ENCODE assay signal across 21 cellular contexts in the genomic region with DNA sequence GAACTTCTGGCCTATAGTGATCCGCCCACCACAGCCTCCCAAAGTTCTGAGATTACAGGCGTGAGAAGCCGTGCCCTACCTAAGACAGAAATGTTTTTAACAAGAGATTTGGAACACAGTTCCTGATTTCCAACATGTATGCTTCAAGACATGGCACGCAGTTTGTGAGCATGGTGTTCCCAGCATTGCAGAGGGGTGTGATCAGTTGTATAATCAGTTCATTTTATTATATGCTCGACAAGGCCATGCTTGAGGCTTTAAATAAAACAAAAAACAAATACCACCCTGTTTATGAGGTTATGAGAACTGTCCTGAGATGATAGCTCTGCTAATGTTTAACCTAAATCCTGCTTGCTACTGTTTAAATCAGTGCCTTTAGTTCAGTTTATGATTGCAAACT.
DNase-seq lines count a peak whose midpoint lies in the region; ATAC-seq and TF ChIP-seq lines count a peak whose summit lies in the region.
"Had no signal": no experiment of that assay in that cellular context is flagged by ENCODE, and none has a peak within 500 bp of the region (broad histone marks: within the 10 kb centered on the region; RNA-seq: fewer than 3 reads in every experiment).

No MANE protein-coding gene starts in this region.

- H3K4me3 Mint-ChIP-seq in activated T-cell treated with anti-CD3 and anti-CD28 coated beads, Interleukin-2, amount 50 U/mL, for 24 hours: no peak overlapping the region
- no peak overlapping the region for H3K4me3 Mint-ChIP-seq in CD4-positive, alpha-beta memory T cell
- no peak overlapping the region for H3K4me3 Mint-ChIP-seq in stimulated activated effector memory CD8-positive, alpha-beta T cell treated with anti-CD3 and anti-CD28 coated beads, Interleukin-12 subunit alpha, Interleukin-12 subunit beta, amount 100 ng/mL, for 72 hours
- no peak overlapping the region for H3K4me3 Mint-ChIP-seq in activated naive CD4-positive, alpha-beta T cell treated with anti-CD3 and anti-CD28 coated beads for 36 hours

- ATAC-seq in left colon (peak; percentile 97), upper lobe of right lung (no peak), HG02623 (IDR thresholded peaks at IDR 0.05; ENCODE audit: unreplicated experiment) (no peak)
- ATAC-seq in stimulated activated effector memory CD8-positive, alpha-beta T cell treated with anti-CD3 and anti-CD28 coated beads, Interleukin-12 subunit alpha, Interleukin-12 subunit beta, amount 100 ng/mL, for 72 hours: no peak

- DNase-seq in activated T-cell treated with anti-CD3 and anti-CD28 coated beads, Interleukin-2, amount 50 U/mL, for 24 hours: no peak
- DNase-seq in activated T-cell treated with anti-CD3 and anti-CD28 coated beads, Interleukin-2, amount 50 U/mL, for 48 hours: no peak
- no peak for DNase-seq in CD4-positive, alpha-beta memory T cell
- peak; percentile 22 to 72 for DNase-seq in left colon
- DNase-seq in stimulated activated effector memory CD8-positive, alpha-beta T cell treated with anti-CD3 and anti-CD28 coated beads, Interleukin-12 subunit alpha, Interleukin-12 subunit beta, amount 100 ng/mL, for 72 hours (ENCODE audit: low spot score in 2 of 2): no peak
- no peak for DNase-seq in upper lobe of right lung
- no peak for DNase-seq in activated naive CD4-positive, alpha-beta T cell treated with anti-CD3 and anti-CD28 coated beads for 36 hours
- DNase-seq: COR-L47, DMS53, GM23248, H7, KBM-7, MG63, NCI-H1105 treated with DMSO at 0.1 percent for 48 hours, NCI-H146, NCI-H2029, NCI-H2227 treated with DMSO at 0.1 percent for 48 hours, NCI-H69, RPMI8226, SHP77 had no signal

- peak overlapping the region; percentile 12 for H3K27ac Mint-ChIP-seq in activated T-cell treated with anti-CD3 and anti-CD28 coated beads, Interleukin-2, amount 50 U/mL, for 24 hours
- H3K27ac Mint-ChIP-seq in CD4-positive, alpha-beta memory T cell: peak overlapping the region in 4 of 7 donors; percentile 7 to 57 (median 39)
- H3K27ac Mint-ChIP-seq in stimulated activated effector memory CD8-positive, alpha-beta T cell treated with anti-CD3 and anti-CD28 coated beads, Interleukin-12 subunit alpha, Interleukin-12 subunit beta, amount 100 ng/mL, for 72 hours: peak overlapping the region; percentile 24
- no peak overlapping the region for H3K27ac Mint-ChIP-seq in activated naive CD4-positive, alpha-beta T cell treated with anti-CD3 and anti-CD28 coated beads for 36 hours

- H3K9me3 Mint-ChIP-seq in activated T-cell treated with anti-CD3 and anti-CD28 coated beads, Interleukin-2, amount 50 U/mL, for 24 hours: no peaks in the 10 kb centered on the region
- H3K9me3 Mint-ChIP-seq in CD4-positive, alpha-beta memory T cell: no peaks in the 10 kb centered on the region
- H3K9me3 Mint-ChIP-seq in stimulated activated effector memory CD8-positive, alpha-beta T cell treated with anti-CD3 and anti-CD28 coated beads, Interleukin-12 subunit alpha, Interleukin-12 subunit beta, amount 100 ng/mL, for 72 hours: no peaks in the 10 kb centered on the region
- H3K9me3 Mint-ChIP-seq in activated naive CD4-positive, alpha-beta T cell treated with anti-CD3 and anti-CD28 coated beads for 36 hours: no peaks in the 10 kb centered on the region

- CTCF ChIA-PET in CD4-positive, alpha-beta memory T cell (lab: Charles Lee; ENCODE audit: partially characterized antibody): interaction anchor here (1.5 kb wide), 1 partner anchor 42 kb away, joined by 3 read pairs; no protein-coding TSS in a partner anchor
- CTCF ChIA-PET in activated naive CD4-positive, alpha-beta T cell treated with anti-CD3 and anti-CD28 coated beads for 36 hours (lab: Charles Lee): no interaction called here

- H3K27me3 Mint-ChIP-seq in activated T-cell treated with anti-CD3 and anti-CD28 coated beads, Interleukin-2, amount 50 U/mL, for 24 hours: no peaks in the 10 kb centered on the region
- no peaks in the 10 kb centered on the region for H3K27me3 Mint-ChIP-seq in CD4-positive, alpha-beta memory T cell
- no peaks in the 10 kb centered on the region for H3K27me3 Mint-ChIP-seq in activated naive CD4-positive, alpha-beta T cell treated with anti-CD3 and anti-CD28 coated beads for 36 hours (ENCODE audit: low read depth)

- H3K9me3 ChIP-seq in CD4-positive, alpha-beta memory T cell (ENCODE audit: control insufficient read depth in 1 of 2, low read length in 2 of 2): no peaks in the 10 kb centered on the region
- no peaks in the 10 kb centered on the region for H3K9me3 ChIP-seq in upper lobe of right lung
- H3K9me3 ChIP-seq: MG63 had no signal

- H3K4me3 ChIP-seq in CD4-positive, alpha-beta memory T cell (ENCODE audit: low read length in 2 of 2): no peak overlapping the region
- H3K4me3 ChIP-seq in upper lobe of right lung: no peak overlapping the region
- H3K4me3 ChIP-seq: GM23248, MG63 had no signal

- intact Hi-C loops in CD4-positive, alpha-beta memory T cell (cut with micrococcal nuclease): no loop called here
- intact Hi-C loops in left colon (cut with DNase I, micrococcal nuclease) (no loop called here), upper lobe of right lung (cut with DNase I) (no loop called here)
- intact Hi-C loops in activated naive CD4-positive, alpha-beta T cell treated with anti-CD3 and anti-CD28 coated beads for 36 hours (cut with micrococcal nuclease): no loop called here

- no peaks in the 10 kb centered on the region for H3K4me1 ChIP-seq in CD4-positive, alpha-beta memory T cell (ENCODE audit: insufficient read depth, low read length)
- no peaks in the 10 kb centered on the region for H3K4me1 ChIP-seq in upper lobe of right lung

- peaks cover 56% of the 10 kb centered on the region for H3K36me3 ChIP-seq in CD4-positive, alpha-beta memory T cell (ENCODE audit: insufficient read depth, low read length)
- peaks cover 78% of the 10 kb centered on the region for H3K36me3 ChIP-seq in upper lobe of right lung

- no peak for TF ChIP-seq CTCF in upper lobe of right lung (IDR thresholded peaks at IDR 0.05)

- POLR2A ChIA-PET in CD4-positive, alpha-beta memory T cell (lab: Charles Lee; ENCODE audit: partially characterized antibody): no interaction called here

- H3K4me1 Mint-ChIP-seq in activated T-cell treated with anti-CD3 and anti-CD28 coated beads, Interleukin-2, amount 50 U/mL, for 24 hours (ENCODE audit: low read depth): peaks cover 12% of the 10 kb centered on the region
- H3K4me1 Mint-ChIP-seq in CD4-positive, alpha-beta memory T cell: peaks cover 7 to 37% (median 12%) of the 10 kb centered on the region in 4 donors
- peaks cover 8% of the 10 kb centered on the region for H3K4me1 Mint-ChIP-seq in stimulated activated effector memory CD8-positive, alpha-beta T cell treated with anti-CD3 and anti-CD28 coated beads, Interleukin-12 subunit alpha, Interleukin-12 subunit beta, amount 100 ng/mL, for 72 hours
- peaks cover 2% of the 10 kb centered on the region for H3K4me1 Mint-ChIP-seq in activated naive CD4-positive, alpha-beta T cell treated with anti-CD3 and anti-CD28 coated beads for 36 hours (ENCODE audit: low read depth)

- peaks cover 99% of the 10 kb centered on the region for H3K36me3 Mint-ChIP-seq in activated T-cell treated with anti-CD3 and anti-CD28 coated beads, Interleukin-2, amount 50 U/mL, for 24 hours (ENCODE audit: low read depth)
- peaks cover 53 to 77% of the 10 kb centered on the region in 2 donors for H3K36me3 Mint-ChIP-seq in CD4-positive, alpha-beta memory T cell
- peaks cover 100% of the 10 kb centered on the region for H3K36me3 Mint-ChIP-seq in stimulated activated effector memory CD8-positive, alpha-beta T cell treated with anti-CD3 and anti-CD28 coated beads, Interleukin-12 subunit alpha, Interleukin-12 subunit beta, amount 100 ng/mL, for 72 hours
- H3K36me3 Mint-ChIP-seq in activated naive CD4-positive, alpha-beta T cell treated with anti-CD3 and anti-CD28 coated beads for 36 hours (ENCODE audit: low read depth): peaks cover 51% of the 10 kb centered on the region

- H3K27ac ChIP-seq in CD4-positive, alpha-beta memory T cell (ENCODE audit: low read depth, low read length): no peak overlapping the region
- H3K27ac ChIP-seq in upper lobe of right lung: no peak overlapping the region
- H3K27ac ChIP-seq: GM23248 had no signal

- H3K27me3 ChIP-seq in CD4-positive, alpha-beta memory T cell (ENCODE audit: insufficient read depth, low read length): no peaks in the 10 kb centered on the region
- H3K27me3 ChIP-seq in upper lobe of right lung: no peaks in the 10 kb centered on the region
- H3K27me3 ChIP-seq: MG63 had no signal

Comparison
In these comparisons a context has a peak if more than half of its experiments do, and no peak if none do; other contexts are left out.
1. DNase-seq: peak in left colon (2 of 2); none in activated T-cell treated with anti-CD3 and anti-CD28 coated beads, Interleukin-2, amount 50 U/mL, for 24 hours (single experiment), activated T-cell treated with anti-CD3 and anti-CD28 coated beads, Interleukin-2, amount 50 U/mL, for 48 hours (0 of 2), CD4-positive, alpha-beta memory T cell (0 of 5), stimulated activated effector memory CD8-positive, alpha-beta T cell treated with anti-CD3 and anti-CD28 coated beads, Interleukin-12 subunit alpha, Interleukin-12 subunit beta, amount 100 ng/mL, for 72 hours (0 of 2), upper lobe of right lung (single experiment) and activated naive CD4-positive, alpha-beta T cell treated with anti-CD3 and anti-CD28 coated beads for 36 hours (single experiment).